2 cellular contexts compared by ENCODE assay signal in the genomic region with DNA sequence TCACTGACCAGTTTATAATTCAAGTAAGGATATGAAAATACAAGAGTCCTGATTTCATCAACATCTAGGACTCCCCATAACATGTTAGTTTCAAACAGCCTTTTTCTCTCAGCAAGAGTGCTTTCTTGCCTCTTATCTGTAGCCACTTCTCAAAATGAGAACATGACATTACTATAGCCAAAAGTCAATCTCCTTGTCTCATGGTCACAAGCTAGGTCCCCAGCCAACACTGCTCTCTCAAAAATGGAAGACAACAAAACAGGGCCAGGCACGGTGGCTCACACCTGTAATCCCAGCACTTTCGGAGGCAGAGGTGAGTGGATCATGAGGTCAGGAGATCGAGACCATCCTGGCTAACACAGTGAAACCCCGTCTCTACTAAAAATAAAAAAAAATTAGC.
TF ChIP-seq lines count a peak whose summit lies in the region.

No MANE protein-coding gene starts in this region.

TF ChIP-seq in IMR-90, 13 proteins besides CTCF, POLR2A, EP300 and RAD21 (continued from another document):
- TF ChIP-seq CHD1 (IDR thresholded peaks at IDR 0.05; ENCODE audit: low read depth, low read length): no peak

TF ChIP-seq in SK-N-SH treated with all-trans-retinoic acid at 6 μM for 48 hours, 23 proteins besides CTCF, POLR2A, EP300 and RAD21 (continued from another document):
- TF ChIP-seq, protein P1, sequence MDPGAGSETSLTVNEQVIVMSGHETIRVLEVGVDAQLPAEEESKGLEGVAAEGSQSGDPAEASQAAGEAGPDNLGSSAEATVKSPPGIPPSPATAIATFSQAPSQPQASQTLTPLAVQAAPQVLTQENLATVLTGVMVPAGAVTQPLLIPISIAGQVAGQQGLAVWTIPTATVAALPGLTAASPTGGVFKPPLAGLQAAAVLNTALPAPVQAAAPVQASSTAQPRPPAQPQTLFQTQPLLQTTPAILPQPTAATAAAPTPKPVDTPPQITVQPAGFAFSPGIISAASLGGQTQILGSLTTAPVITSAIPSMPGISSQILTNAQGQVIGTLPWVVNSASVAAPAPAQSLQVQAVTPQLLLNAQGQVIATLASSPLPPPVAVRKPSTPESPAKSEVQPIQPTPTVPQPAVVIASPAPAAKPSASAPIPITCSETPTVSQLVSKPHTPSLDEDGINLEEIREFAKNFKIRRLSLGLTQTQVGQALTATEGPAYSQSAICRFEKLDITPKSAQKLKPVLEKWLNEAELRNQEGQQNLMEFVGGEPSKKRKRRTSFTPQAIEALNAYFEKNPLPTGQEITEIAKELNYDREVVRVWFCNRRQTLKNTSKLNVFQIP (CRISPR knock-in tag; IDR thresholded peaks at IDR 0.05; ENCODE audit: borderline replicate concordance, low read depth): no peak
- TF ChIP-seq GLIS3 (CRISPR knock-in tag; IDR thresholded peaks at IDR 0.05) (no peak), ZNF70 (CRISPR knock-in tag; IDR thresholded peaks at IDR 0.05) (no peak), CSDC2 (CRISPR knock-in tag; IDR thresholded peaks at IDR 0.05) (no peak), ISL1 (CRISPR knock-in tag; IDR thresholded peaks at IDR 0.05) (no peak), ESRRG (CRISPR knock-in tag; IDR thresholded peaks at IDR 0.05) (no peak), ARNTL (CRISPR knock-in tag; IDR thresholded peaks at IDR 0.05; ENCODE audit: borderline replicate concordance, low read depth) (no peak), ZFP3 (CRISPR knock-in tag; IDR thresholded peaks at IDR 0.05) (no peak), BACH2 (CRISPR knock-in tag; IDR thresholded peaks at IDR 0.05; ENCODE audit: borderline replicate concordance) (no peak), ZFP30 (CRISPR knock-in tag; IDR thresholded peaks at IDR 0.05) (no peak), SNAI2 (CRISPR knock-in tag; IDR thresholded peaks at IDR 0.05) (no peak), RARB (CRISPR knock-in tag; IDR thresholded peaks at IDR 0.05) (no peak), ZNF8 (CRISPR knock-in tag; IDR thresholded peaks at IDR 0.05) (no peak), TCF4 (CRISPR knock-in tag; IDR thresholded peaks at IDR 0.05; ENCODE audit: borderline replicate concordance) (no peak), ZNF565 (CRISPR knock-in tag; conservative IDR thresholded peaks at IDR 0.05; ENCODE audit: low read depth) (no peak)
- TF ChIP-seq, protein P2, sequence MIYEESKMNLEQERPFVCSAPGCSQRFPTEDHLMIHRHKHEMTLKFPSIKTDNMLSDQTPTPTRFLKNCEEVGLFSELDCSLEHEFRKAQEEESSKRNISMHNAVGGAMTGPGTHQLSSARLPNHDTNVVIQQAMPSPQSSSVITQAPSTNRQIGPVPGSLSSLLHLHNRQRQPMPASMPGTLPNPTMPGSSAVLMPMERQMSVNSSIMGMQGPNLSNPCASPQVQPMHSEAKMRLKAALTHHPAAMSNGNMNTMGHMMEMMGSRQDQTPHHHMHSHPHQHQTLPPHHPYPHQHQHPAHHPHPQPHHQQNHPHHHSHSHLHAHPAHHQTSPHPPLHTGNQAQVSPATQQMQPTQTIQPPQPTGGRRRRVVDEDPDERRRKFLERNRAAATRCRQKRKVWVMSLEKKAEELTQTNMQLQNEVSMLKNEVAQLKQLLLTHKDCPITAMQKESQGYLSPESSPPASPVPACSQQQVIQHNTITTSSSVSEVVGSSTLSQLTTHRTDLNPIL (CRISPR knock-in tag; IDR thresholded peaks at IDR 0.05; ENCODE audit: low read depth): no peak
- TF ChIP-seq, protein P3, sequence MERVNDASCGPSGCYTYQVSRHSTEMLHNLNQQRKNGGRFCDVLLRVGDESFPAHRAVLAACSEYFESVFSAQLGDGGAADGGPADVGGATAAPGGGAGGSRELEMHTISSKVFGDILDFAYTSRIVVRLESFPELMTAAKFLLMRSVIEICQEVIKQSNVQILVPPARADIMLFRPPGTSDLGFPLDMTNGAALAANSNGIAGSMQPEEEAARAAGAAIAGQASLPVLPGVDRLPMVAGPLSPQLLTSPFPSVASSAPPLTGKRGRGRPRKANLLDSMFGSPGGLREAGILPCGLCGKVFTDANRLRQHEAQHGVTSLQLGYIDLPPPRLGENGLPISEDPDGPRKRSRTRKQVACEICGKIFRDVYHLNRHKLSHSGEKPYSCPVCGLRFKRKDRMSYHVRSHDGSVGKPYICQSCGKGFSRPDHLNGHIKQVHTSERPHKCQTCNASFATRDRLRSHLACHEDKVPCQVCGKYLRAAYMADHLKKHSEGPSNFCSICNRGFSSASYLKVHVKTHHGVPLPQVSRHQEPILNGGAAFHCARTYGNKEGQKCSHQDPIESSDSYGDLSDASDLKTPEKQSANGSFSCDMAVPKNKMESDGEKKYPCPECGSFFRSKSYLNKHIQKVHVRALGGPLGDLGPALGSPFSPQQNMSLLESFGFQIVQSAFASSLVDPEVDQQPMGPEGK (CRISPR knock-in tag; IDR thresholded peaks at IDR 0.05; ENCODE audit: borderline replicate concordance): no peak
